ENCODE assay signal across 11 cellular contexts in the genomic region with DNA sequence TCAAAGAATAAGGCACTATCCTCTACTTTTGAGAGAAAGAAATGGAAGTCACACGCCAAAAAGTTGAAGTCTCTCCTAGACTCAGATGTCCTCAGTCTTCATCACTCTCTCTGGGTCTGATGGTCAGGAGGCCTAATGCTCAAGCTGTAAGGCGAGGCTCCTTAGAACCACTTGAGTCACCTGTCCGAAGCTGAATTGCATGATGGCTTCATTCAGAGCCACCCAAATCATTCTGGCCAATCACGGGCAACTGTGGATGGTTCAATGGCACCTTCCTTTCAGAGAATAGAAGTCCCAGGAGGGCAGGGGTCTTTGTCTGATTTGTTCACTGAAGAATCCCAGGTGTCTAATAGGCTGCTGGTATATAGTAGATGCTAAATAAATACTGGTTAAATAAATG.
DNase-seq lines count a peak whose midpoint lies in the region; ATAC-seq and TF ChIP-seq lines count a peak whose summit lies in the region.
"Had no signal": no experiment of that assay in that cellular context is flagged by ENCODE, and none has a peak within 500 bp of the region (broad histone marks: within the 10 kb centered on the region; RNA-seq: fewer than 3 reads in every experiment).

No MANE protein-coding gene starts in this region.

- BruUV-seq in Panc1 (replicated peaks; lab: Mats Ljungman, UMichigan) = no TSS peak

- ATAC-seq in natural killer cell treated with Interleukin-12 subunit alpha and Interleukin-12 subunit beta and Interleukin-15 and Interleukin-18, amount 100 ng/mL, for 72 hours = no peak
- ATAC-seq in natural killer cell = no peak
- no peak for ATAC-seq in Panc1
- no peak for ATAC-seq in gastrocnemius medialis

- H3K4me1 ChIP-seq in Panc1 (ENCODE audit: control insufficient read depth, insufficient read depth, low read length) (peaks cover 8% of the 10 kb centered on the region), spleen (peaks cover 7 to 59% (median 27%) of the 10 kb centered on the region in 6 donors), gastrocnemius medialis (no peaks in the 10 kb centered on the region)

- H3K27me3 Mint-ChIP-seq in natural killer cell treated with Interleukin-12 subunit alpha and Interleukin-12 subunit beta and Interleukin-15 and Interleukin-18, amount 100 ng/mL, for 72 hours = peaks cover 0 to 9% of the 10 kb centered on the region in 2 donors
- peaks cover 17% of the 10 kb centered on the region in 2 donors for H3K27me3 Mint-ChIP-seq in natural killer cell (ENCODE audit: low read depth in 2 of 2)
- H3K27me3 Mint-ChIP-seq in chondrocyte (ENCODE audit: low read depth) = no peaks in the 10 kb centered on the region

- peaks cover 33 to 39% of the 10 kb centered on the region in 2 donors for H3K4me1 Mint-ChIP-seq in natural killer cell treated with Interleukin-12 subunit alpha and Interleukin-12 subunit beta and Interleukin-15 and Interleukin-18, amount 100 ng/mL, for 72 hours (ENCODE audit: low read depth in 2 of 2)
- H3K4me1 Mint-ChIP-seq in natural killer cell (peaks cover 25 to 29% of the 10 kb centered on the region in 2 donors), chondrocyte (ENCODE audit: low read depth) (peaks cover 30% of the 10 kb centered on the region)

- intact Hi-C loops in natural killer cell (cut with micrococcal nuclease) (loop anchor here (1.0 to 10.0 kb wide), 5 partner anchors 70 to 408 kb away; a partner anchor contains a TSS), Panc1 (cut with micrococcal nuclease; ENCODE audit: unreplicated experiment) (loop anchor here (2.0 to 5.0 kb wide), 2 partner anchors 70 to 192 kb away; a partner anchor contains a TSS), spleen (cut with DNase I; ENCODE audit: low total_unique reads) (loop anchor here (10.0 kb wide), 1 partner anchor 70 kb away; a partner anchor contains a TSS), gastrocnemius medialis (cut with DNase I; ENCODE audit: low total_unique reads) (loop anchor here (1.0 to 5.0 kb wide), 3 partner anchors 70 to 297 kb away; a partner anchor contains a TSS)

- no peaks in the 10 kb centered on the region for H3K36me3 ChIP-seq in Panc1 (ENCODE audit: control insufficient read depth, insufficient read depth, low read length)
- no peaks in the 10 kb centered on the region for H3K36me3 ChIP-seq in spleen
- H3K36me3 ChIP-seq in gastrocnemius medialis = no peaks in the 10 kb centered on the region
- H3K36me3 ChIP-seq: esophagus squamous epithelium, ovary had no signal

- peak overlapping the region; percentile 84 to 88 for H3K27ac Mint-ChIP-seq in natural killer cell treated with Interleukin-12 subunit alpha and Interleukin-12 subunit beta and Interleukin-15 and Interleukin-18, amount 100 ng/mL, for 72 hours
- H3K27ac Mint-ChIP-seq in natural killer cell = no peak overlapping the region
- peak overlapping the region; percentile 0 for H3K27ac Mint-ChIP-seq in chondrocyte (ENCODE audit: unreplicated experiment)

- H3K4me3 Mint-ChIP-seq in natural killer cell treated with Interleukin-12 subunit alpha and Interleukin-12 subunit beta and Interleukin-15 and Interleukin-18, amount 100 ng/mL, for 72 hours = peak overlapping the region; percentile 72
- H3K4me3 Mint-ChIP-seq in natural killer cell (no peak overlapping the region), chondrocyte (ENCODE audit: unreplicated experiment) (no peak overlapping the region)

- H3K27me3 ChIP-seq in Panc1 (ENCODE audit: control insufficient read depth, insufficient read depth, low read length) (no peaks in the 10 kb centered on the region), spleen (replicated peaks in 1 of 7) (no peaks in the 10 kb centered on the region), gastrocnemius medialis (no peaks in the 10 kb centered on the region)
- H3K27me3 ChIP-seq: esophagus squamous epithelium, ovary had no signal

- H3K9me3 Mint-ChIP-seq in natural killer cell treated with Interleukin-12 subunit alpha and Interleukin-12 subunit beta and Interleukin-15 and Interleukin-18, amount 100 ng/mL, for 72 hours = no peaks in the 10 kb centered on the region
- peaks cover 0 to 3% of the 10 kb centered on the region in 2 donors for H3K9me3 Mint-ChIP-seq in natural killer cell
- H3K9me3 Mint-ChIP-seq in chondrocyte (ENCODE audit: low read depth) = peaks cover 9% of the 10 kb centered on the region

- no peak for TF ChIP-seq CTCF in natural killer cell (IDR thresholded peaks at IDR 0.05)
- no peak for TF ChIP-seq CTCF in Panc1 (IDR thresholded peaks at IDR 0.05)
- TF ChIP-seq CTCF in chondrocyte (IDR thresholded peaks at IDR 0.05) = no peak
- no peak for TF ChIP-seq CTCF in spleen (IDR thresholded peaks at IDR 0.05 in 8 of 11, conservative IDR thresholded peaks at IDR 0.05 in 3 of 11)
- TF ChIP-seq CTCF in gastrocnemius medialis (IDR thresholded peaks at IDR 0.05 in 4 of 5, conservative IDR thresholded peaks at IDR 0.05 in 1 of 5) = no peak

- DNase-seq in natural killer cell treated with Interleukin-12 subunit alpha and Interleukin-12 subunit beta and Interleukin-15 and Interleukin-18, amount 100 ng/mL, for 72 hours (ENCODE audit: low spot score) = no peak
- no peak for DNase-seq in natural killer cell
- no peak for DNase-seq in Panc1 (ENCODE audit: low read depth, low spot score)
- DNase-seq in chondrocyte (ENCODE audit: low spot score) = no peak
- no peak for DNase-seq in spleen
- no peak for DNase-seq in LoVo (ENCODE audit: low spot score)
- DNase-seq in SK-N-DZ (ENCODE audit: low spot score) = no peak
- no peak for DNase-seq in gastrocnemius medialis
- DNase-seq: esophagus squamous epithelium, SIG-M5 had no signal

- H3K9me3 ChIP-seq in Panc1 (ENCODE audit: control insufficient read depth, insufficient read depth, low read depth, low read length) = no peaks in the 10 kb centered on the region
- H3K9me3 ChIP-seq in spleen = peaks cover 0 to 5% (median 0%) of the 10 kb centered on the region in 8 donors
- no peaks in the 10 kb centered on the region for H3K9me3 ChIP-seq in gastrocnemius medialis
- H3K9me3 ChIP-seq: esophagus squamous epithelium, ovary had no signal

- in situ Hi-C loops in Panc1 (cut with HindIII; ENCODE audit: low pct_unique_long_range_greater_than_20kb, low sequenced_read_pairs) (no loop called here), gastrocnemius medialis (cut with MboI; ENCODE audit: low sequenced_read_pairs in 4 of 4) (loop anchor here (5.0 to 25.0 kb wide), 4 partner anchors 72 to 322 kb away; a partner anchor contains a TSS)

- H3K4me3 ChIP-seq in Panc1 (ENCODE audit: low read depth in 2 of 2, low read length in 2 of 2) (no peak overlapping the region), spleen (peak overlapping the region in 1 of 8 donors; percentile 60), gastrocnemius medialis (no peak overlapping the region)

- WGBS in spleen, 5 donors = 62 to 82% (median 77%) methylated on average over 4 of the region's 4 CpGs

- peaks cover 12% of the 10 kb centered on the region for H3K36me3 Mint-ChIP-seq in natural killer cell treated with Interleukin-12 subunit alpha and Interleukin-12 subunit beta and Interleukin-15 and Interleukin-18, amount 100 ng/mL, for 72 hours
- H3K36me3 Mint-ChIP-seq in natural killer cell = peaks cover 6% of the 10 kb centered on the region
- H3K36me3 Mint-ChIP-seq in chondrocyte (ENCODE audit: low read depth) = peaks cover 7% of the 10 kb centered on the region

- H3K27ac ChIP-seq in Panc1 (ENCODE audit: low read length) = peak overlapping the region; percentile 89
- H3K27ac ChIP-seq in spleen = peak overlapping the region in 3 of 8 donors; percentile 70 to 90 (median 86)
- H3K27ac ChIP-seq in gastrocnemius medialis = no peak overlapping the region
- H3K27ac ChIP-seq: ovary had no signal

- POLR2A ChIA-PET in Panc1 (lab: Charles Lee) = no interaction called here

- CTCF ChIA-PET in Panc1 (lab: Charles Lee) = interaction anchor here (0.6 to 1.3 kb wide), 4 partner anchors 71 to 157 kb away, joined by 3 to 10 read pairs (median 4); no protein-coding TSS in a partner anchor

- TF ChIP-seq POLR2A in spleen (IDR thresholded peaks at IDR 0.05) (no peak), gastrocnemius medialis (IDR thresholded peaks at IDR 0.05) (no peak)

Comparison
In these comparisons a context has a peak if more than half of its experiments do, and no peak if none do; other contexts are left out.
1. H3K27ac Mint-ChIP-seq: peak in natural killer cell treated with Interleukin-12 subunit alpha and Interleukin-12 subunit beta and Interleukin-15 and Interleukin-18, amount 100 ng/mL, for 72 hours (2 of 2) and chondrocyte (single experiment); none in natural killer cell (0 of 2).